ENCODE assay signal across 9 cellular contexts in genomic region chr3:52128118-52128683, GRCh38. TPM values are rescaled to one million over a fixed set of nuclear protein-coding genes. Genes with fewer than 3 reads are reported as not detected.
DNase-seq lines count a peak whose midpoint lies in the region; ATAC-seq and TF ChIP-seq lines count a peak whose summit lies in the region.
"Had no signal": no experiment of that assay in that cellular context is flagged by ENCODE, and none has a peak within 500 bp of the region (broad histone marks: within the 10 kb centered on the region; RNA-seq: fewer than 3 reads in every experiment).

No MANE protein-coding gene starts in this region.

- H3K4me3 Mint-ChIP-seq in activated CD4-positive, alpha-beta T cell treated with anti-CD3 and anti-CD28 coated beads, Interleukin-2, amount 10 ng/mL, durations not matched to agents 24 days and 14 days: no peak overlapping the region
- H3K4me3 Mint-ChIP-seq: naive thymus-derived CD8-positive, alpha-beta T cell had no signal

- no peak overlapping the region for H3K18ac ChIP-seq in trophoblast cell (ENCODE audit: low read length)

- H3K23ac ChIP-seq in trophoblast cell (ENCODE audit: low read length): no peak overlapping the region

- no peak overlapping the region for H3K4me2 ChIP-seq in trophoblast cell (ENCODE audit: low read length)

- H3K36me3 ChIP-seq in HEK293 (ENCODE audit: control insufficient read depth in 2 of 2, insufficient read depth in 1 of 2, low read length in 2 of 2): peaks cover 0 to 65% of the 10 kb centered on the region in 2 experiments; a peak in 1 of 3 replicates
- peaks cover 8 to 14% of the 10 kb centered on the region in 2 experiments for H3K36me3 ChIP-seq in trophoblast cell (ENCODE audit: control insufficient read depth in 1 of 2, insufficient read depth in 2 of 2, low read length in 2 of 2)
- H3K36me3 ChIP-seq in WERI-Rb-1: no peaks in the 10 kb centered on the region; the same call in 1 of the 2 replicates

- TF ChIP-seq CTCF in HEK293 (tag by site-specific recombination; IDR thresholded peaks at IDR 0.05) (no peak), RWPE1 (conservative IDR thresholded peaks at IDR 0.05; ENCODE audit: low read depth) (no peak), WERI-Rb-1 (IDR thresholded peaks at IDR 0.05; ENCODE audit: low read depth, low read length) (no peak)

- no peak overlapping the region for H2BK12ac ChIP-seq in trophoblast cell (ENCODE audit: low read length)

- H3K9ac ChIP-seq in trophoblast cell (ENCODE audit: low read length): no peak overlapping the region

- no peak overlapping the region for H4K12ac ChIP-seq in trophoblast cell (ENCODE audit: low read depth, low read length)

- H3K4ac ChIP-seq in trophoblast cell (ENCODE audit: low read depth, low read length): peak overlapping the region; percentile 9

- no peak for ATAC-seq in HG03159 (IDR thresholded peaks at IDR 0.05; ENCODE audit: unreplicated experiment)
- ATAC-seq: naive thymus-derived CD8-positive, alpha-beta T cell had no signal

- CTCF ChIA-PET in HEK293 (lab: Yijun Ruan, JAX) (interaction anchor here (0.7 to 1.2 kb wide), 3 partner anchors 17 to 125 kb away, joined by 3 to 7 read pairs (median 3); no protein-coding TSS in a partner anchor), RWPE1 (lab: Yijun Ruan, JAX) (no interaction called here)

- H3K27ac ChIP-seq in HEK293 (ENCODE audit: extremely low read depth, low read depth, low read length) (peak overlapping the region; percentile 13; the same call in 1 of the 2 replicates), RWPE1 (peak overlapping the region; percentile 52), trophoblast cell (ENCODE audit: low read depth, low read length) (peak overlapping the region; percentile 52), WERI-Rb-1 (no peak overlapping the region)

- no peak overlapping the region for H4K8ac ChIP-seq in trophoblast cell (ENCODE audit: low read depth, low read length)

- H2BK5ac ChIP-seq in trophoblast cell (ENCODE audit: low read depth, low read length, poor library complexity): peak overlapping the region; percentile 38

- peaks cover 13% of the 10 kb centered on the region for H3K4me1 Mint-ChIP-seq in activated CD4-positive, alpha-beta T cell treated with anti-CD3 and anti-CD28 coated beads, Interleukin-2, amount 10 ng/mL, durations not matched to agents 24 days and 14 days

- H3K4me1 ChIP-seq in HEK293 (ENCODE audit: control insufficient read depth, insufficient read depth, low read length) (peaks cover 2% of the 10 kb centered on the region; the same call in 1 of the 2 replicates), trophoblast cell (ENCODE audit: control insufficient read depth in 1 of 2, insufficient read depth in 2 of 2, low read length in 2 of 2) (peaks cover 4% of the 10 kb centered on the region in 2 experiments)

- no CpG with 5 or more reads among the region's 7 CpGs for WGBS in trophoblast cell (ENCODE audit: extremely low coverage, insufficient coverage, insufficient read length)

- no peak overlapping the region for H3K14ac ChIP-seq in trophoblast cell (ENCODE audit: low read length)

- no peaks in the 10 kb centered on the region for H3K9me3 ChIP-seq in HEK293 (ENCODE audit: control insufficient read depth, insufficient read depth, low read depth, low read length)
- H3K9me3 ChIP-seq in trophoblast cell (ENCODE audit: insufficient read depth, low read depth, low read length): peaks cover 1% of the 10 kb centered on the region
- H3K9me3 ChIP-seq in WERI-Rb-1 (ENCODE audit: severe bottlenecking): no peaks in the 10 kb centered on the region

- DNase-seq in RWPE1 (ENCODE audit: low spot score) (peak; percentile 30), fibroblast of gingiva (ENCODE audit: low read depth) (peak; percentile 43), trophoblast cell (peak; percentile 13 to 54), cerebellar nuclear complex (lab: John Stamatoyannopoulos, UW) (no peak), WERI-Rb-1 (no peak)
- DNase-seq in activated CD4-positive, alpha-beta T cell treated with anti-CD3 and anti-CD28 coated beads, Interleukin-2, amount 10 ng/mL, durations not matched to agents 24 days and 14 days: no peak
- DNase-seq: naive thymus-derived CD8-positive, alpha-beta T cell had no signal

- no peaks in the 10 kb centered on the region for H3K27me3 ChIP-seq in trophoblast cell (ENCODE audit: insufficient read depth, low read length)
- no peaks in the 10 kb centered on the region for H3K27me3 ChIP-seq in WERI-Rb-1 (ENCODE audit: insufficient read depth, low read depth, severe bottlenecking)

- no peak overlapping the region for H2AK5ac ChIP-seq in trophoblast cell (ENCODE audit: low read length)

- H3K4me3 ChIP-seq in HEK293 (ENCODE audit: low read depth, low read length) (no peak overlapping the region), trophoblast cell (ENCODE audit: low read depth, low read length) (no peak overlapping the region), WERI-Rb-1 (ENCODE audit: low read depth, low read length) (no peak overlapping the region)

- H3K27ac Mint-ChIP-seq in activated CD4-positive, alpha-beta T cell treated with anti-CD3 and anti-CD28 coated beads, Interleukin-2, amount 10 ng/mL, durations not matched to agents 24 days and 14 days: no peak overlapping the region
- H3K27ac Mint-ChIP-seq: naive thymus-derived CD8-positive, alpha-beta T cell had no signal

- no peak overlapping the region for H2BK120ac ChIP-seq in trophoblast cell (ENCODE audit: insufficient read depth, low read length, poor library complexity)

- intact Hi-C loops in activated CD4-positive, alpha-beta T cell treated with anti-CD3 and anti-CD28 coated beads, Interleukin-2, amount 10 ng/mL, durations not matched to agents 24 days and 14 days (cut with micrococcal nuclease): no loop called here

- H3K27me3 Mint-ChIP-seq in activated CD4-positive, alpha-beta T cell treated with anti-CD3 and anti-CD28 coated beads, Interleukin-2, amount 10 ng/mL, durations not matched to agents 24 days and 14 days: no peaks in the 10 kb centered on the region
- H3K27me3 Mint-ChIP-seq: naive thymus-derived CD8-positive, alpha-beta T cell had no signal

- no peaks in the 10 kb centered on the region for H3K9me3 Mint-ChIP-seq in activated CD4-positive, alpha-beta T cell treated with anti-CD3 and anti-CD28 coated beads, Interleukin-2, amount 10 ng/mL, durations not matched to agents 24 days and 14 days
- H3K9me3 Mint-ChIP-seq: naive thymus-derived CD8-positive, alpha-beta T cell had no signal

- H3K79me1 ChIP-seq in trophoblast cell (ENCODE audit: low read length): peaks cover 2% of the 10 kb centered on the region

- peak overlapping the region; percentile 15 for H4K91ac ChIP-seq in trophoblast cell (ENCODE audit: low read depth, low read length)

- no peak overlapping the region for H2AFZ ChIP-seq in trophoblast cell (ENCODE audit: insufficient read depth, low read length, poor library complexity)

- no peaks in the 10 kb centered on the region for H3K79me2 ChIP-seq in trophoblast cell (ENCODE audit: control insufficient read depth, insufficient read depth, low read length, poor library complexity)

- POLR2A ChIA-PET in HEK293 (lab: Yijun Ruan, JAX): no interaction called here
- POLR2A ChIA-PET in RWPE1 (lab: Yijun Ruan, JAX; ENCODE audit: low non-redundant PET): no interaction called here

- peaks cover 10% of the 10 kb centered on the region for H3K36me3 Mint-ChIP-seq in activated CD4-positive, alpha-beta T cell treated with anti-CD3 and anti-CD28 coated beads, Interleukin-2, amount 10 ng/mL, durations not matched to agents 24 days and 14 days (ENCODE audit: low read depth)
- H3K36me3 Mint-ChIP-seq: naive thymus-derived CD8-positive, alpha-beta T cell had no signal

TF ChIP-seq in HEK293, 187 proteins besides CTCF, POLR2A, EP300 and RAD21 (continues in another document):
- TF ChIP-seq PATZ1 (tag by site-specific recombination; IDR thresholded peaks at IDR 0.05) (no peak), ZBTB17 (tag by site-specific recombination; IDR thresholded peaks at IDR 0.05) (peak; percentile 55; the same call in 1 of the 2 replicates), MZF1 (tag by site-specific recombination; IDR thresholded peaks at IDR 0.05; ENCODE audit: borderline replicate concordance) (no peak), ZNF660 (tag by site-specific recombination; IDR thresholded peaks at IDR 0.05) (peak; percentile 58; the same call in 1 of the 2 replicates), ZNF600 (tag by site-specific recombination; IDR thresholded peaks at IDR 0.05) (peak; percentile 98), PRDM1 (tag by site-specific recombination; IDR thresholded peaks at IDR 0.05) (peak; percentile 72), GLI4 (tag by site-specific recombination; IDR thresholded peaks at IDR 0.05) (no peak), ZNF133 (tag by site-specific recombination; IDR thresholded peaks at IDR 0.05) (no peak)

RNA-seq across cellular contexts. Expression of gene POC1A, which starts 26.0 kb away (rescaled TPM):
- 10.5 and 10.7 TPM in 2 replicates for polyA plus RNA-seq in trophoblast cell (2013)
- total RNA-seq in activated CD4-positive, alpha-beta T cell treated with anti-CD3 and anti-CD28 coated beads, Interleukin-2, amount 10 ng/mL, durations not matched to agents 24 days and 14 days: 23.2 and 24.1 TPM in 2 replicates

Comparison
In these comparisons a context has a peak if more than half of its experiments do, and no peak if none do; other contexts are left out.
1. DNase-seq: peak in RWPE1 (single experiment), fibroblast of gingiva (single experiment) and trophoblast cell (2 of 2); none in cerebellar nuclear complex (0 of 2), activated CD4-positive, alpha-beta T cell treated with anti-CD3 and anti-CD28 coated beads, Interleukin-2, amount 10 ng/mL, durations not matched to agents 24 days and 14 days (single experiment) and WERI-Rb-1 (single experiment).